ENCODE assay signal across 9 cellular contexts in the genomic region with DNA sequence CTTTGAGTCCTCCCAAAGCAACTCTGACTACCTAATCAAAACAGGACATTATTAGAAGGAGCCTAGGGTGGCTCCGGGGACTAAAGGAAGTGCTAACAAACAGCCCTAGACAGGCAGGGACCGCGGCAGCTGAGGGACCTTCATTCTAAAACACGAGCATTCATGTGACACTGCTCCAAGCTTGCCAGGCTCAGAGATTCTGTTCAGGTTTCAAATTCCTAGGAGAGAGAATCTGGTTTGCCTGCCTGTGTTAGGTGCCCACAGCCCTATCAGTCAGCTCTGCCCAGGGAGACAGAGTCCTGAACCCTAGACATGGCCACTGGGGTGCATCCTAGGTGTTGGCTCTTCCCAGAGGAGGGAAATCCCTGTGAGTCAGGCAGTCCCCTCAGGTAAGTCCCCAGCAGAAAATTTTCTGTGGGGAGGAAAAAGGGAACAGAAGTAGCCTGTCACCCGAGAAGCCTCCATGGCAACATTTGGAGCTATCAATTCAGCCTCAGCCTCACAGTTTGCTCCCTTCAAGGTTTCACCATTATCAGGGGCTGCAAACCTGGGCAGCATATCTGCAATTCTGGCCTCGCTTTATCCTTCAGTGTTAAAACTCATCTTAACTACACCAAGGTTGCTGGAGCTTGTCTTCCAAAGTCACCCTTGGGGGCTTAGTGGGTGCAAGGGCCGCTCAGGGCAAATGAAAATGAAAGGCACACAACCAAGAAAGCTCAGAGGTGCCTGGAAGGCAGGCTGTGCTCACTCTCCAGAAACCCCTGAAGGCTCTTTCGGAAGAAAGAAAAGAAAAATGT. TPM values are rescaled to one million over a fixed set of nuclear protein-coding genes. Genes with fewer than 3 reads are reported as not detected.
DNase-seq lines count a peak whose midpoint lies in the region; ATAC-seq, FAIRE-seq and TF ChIP-seq lines count a peak whose summit lies in the region.
"Had no signal": no experiment of that assay in that cellular context is flagged by ENCODE, and none has a peak within 500 bp of the region (broad histone marks: within the 10 kb centered on the region; RNA-seq: fewer than 3 reads in every experiment).

No MANE protein-coding gene starts in this region.

- H3K36me3 Mint-ChIP-seq in chondrocyte (ENCODE audit: low read depth), result no peaks in the 10 kb centered on the region
- peaks cover 6% of the 10 kb centered on the region for H3K36me3 Mint-ChIP-seq in stimulated activated effector memory CD8-positive, alpha-beta T cell treated with anti-CD3 and anti-CD28 coated beads, Interleukin-12 subunit alpha, Interleukin-12 subunit beta, amount 100 ng/mL, for 72 hours

- no peak overlapping the region for H3K9ac ChIP-seq in smooth muscle cell (ENCODE audit: low read depth)

- no peak overlapping the region for H3K4me3 ChIP-seq in smooth muscle cell

- peak; percentile 95 for FAIRE-seq in GM19239 (lab: Jason Lieb, UNC)

- no peaks in the 10 kb centered on the region for H3K9me3 ChIP-seq in smooth muscle cell (replicated peaks; ENCODE audit: low read depth)

- no peaks in the 10 kb centered on the region for H4K20me1 ChIP-seq in smooth muscle cell (ENCODE audit: low read depth)

- no peak overlapping the region for H3K27ac Mint-ChIP-seq in chondrocyte (ENCODE audit: unreplicated experiment)
- no peak overlapping the region for H3K27ac Mint-ChIP-seq in stimulated activated effector memory CD8-positive, alpha-beta T cell treated with anti-CD3 and anti-CD28 coated beads, Interleukin-12 subunit alpha, Interleukin-12 subunit beta, amount 100 ng/mL, for 72 hours

- ATAC-seq in HG03039 (IDR thresholded peaks at IDR 0.05; ENCODE audit: unreplicated experiment), result peak; percentile 45
- ATAC-seq in stimulated activated effector memory CD8-positive, alpha-beta T cell treated with anti-CD3 and anti-CD28 coated beads, Interleukin-12 subunit alpha, Interleukin-12 subunit beta, amount 100 ng/mL, for 72 hours, result peak; percentile 51

- no peaks in the 10 kb centered on the region for H3K79me2 ChIP-seq in smooth muscle cell (ENCODE audit: low read depth)

- no peak overlapping the region for H2AFZ ChIP-seq in smooth muscle cell (ENCODE audit: low read depth)

- no peak overlapping the region for H3K4me2 ChIP-seq in smooth muscle cell

- H3F3A ChIP-seq in smooth muscle cell (ENCODE audit: low read depth), result peaks cover 11% of the 10 kb centered on the region

- H3K4me1 ChIP-seq in smooth muscle cell (ENCODE audit: low read depth), result peaks cover 33% of the 10 kb centered on the region

- H3K9me3 Mint-ChIP-seq in chondrocyte (ENCODE audit: low read depth), result no peaks in the 10 kb centered on the region
- no peaks in the 10 kb centered on the region for H3K9me3 Mint-ChIP-seq in stimulated activated effector memory CD8-positive, alpha-beta T cell treated with anti-CD3 and anti-CD28 coated beads, Interleukin-12 subunit alpha, Interleukin-12 subunit beta, amount 100 ng/mL, for 72 hours

- 94% methylated on average over 8 of the region's 8 CpGs for WGBS in smooth muscle cell (ENCODE audit: low lambda C conversion rate)

- H3K27ac ChIP-seq in smooth muscle cell (ENCODE audit: low read depth), result no peak overlapping the region

- no peaks in the 10 kb centered on the region for H3K27me3 Mint-ChIP-seq in chondrocyte (ENCODE audit: low read depth)

- H3K36me3 ChIP-seq in smooth muscle cell (ENCODE audit: low read depth), result no peaks in the 10 kb centered on the region

- H3K4me3 Mint-ChIP-seq in chondrocyte (ENCODE audit: unreplicated experiment), result no peak overlapping the region
- H3K4me3 Mint-ChIP-seq in stimulated activated effector memory CD8-positive, alpha-beta T cell treated with anti-CD3 and anti-CD28 coated beads, Interleukin-12 subunit alpha, Interleukin-12 subunit beta, amount 100 ng/mL, for 72 hours, result no peak overlapping the region

- no peak for TF ChIP-seq CTCF in chondrocyte (IDR thresholded peaks at IDR 0.05)
- TF ChIP-seq CTCF in smooth muscle cell (IDR thresholded peaks at IDR 0.05; ENCODE audit: borderline replicate concordance, insufficient read depth, poor library complexity, severe bottlenecking), result no peak

- no peak for DNase-seq in GM19239 (ENCODE audit: insufficient read length, low spot score)
- peak; percentile 26 for DNase-seq in chondrocyte (ENCODE audit: low spot score)
- DNase-seq in stimulated activated effector memory CD8-positive, alpha-beta T cell treated with anti-CD3 and anti-CD28 coated beads, Interleukin-12 subunit alpha, Interleukin-12 subunit beta, amount 100 ng/mL, for 72 hours (ENCODE audit: low spot score in 2 of 2), result no peak
- DNase-seq in smooth muscle cell (lab: John Stamatoyannopoulos, UW; ENCODE audit: unreplicated experiment), result no peak
- DNase-seq in foreskin melanocyte, result no peak
- no peak for DNase-seq in DMS79 treated with DMSO at 0.1 percent for 48 hours (lab: John Stamatoyannopoulos, UW)
- no peak for DNase-seq in NCI-H226
- DNase-seq: stimulated activated CD4-positive, alpha-beta T cell treated with anti-CD3 and anti-CD28 coated beads, Interleukin-2, amount 100 ng/mL, for 24 hours had no signal

- no peaks in the 10 kb centered on the region for H3K27me3 ChIP-seq in smooth muscle cell (ENCODE audit: low read depth)

- H3K4me1 Mint-ChIP-seq in chondrocyte (ENCODE audit: low read depth), result peaks cover 30% of the 10 kb centered on the region
- peaks cover 19% of the 10 kb centered on the region for H3K4me1 Mint-ChIP-seq in stimulated activated effector memory CD8-positive, alpha-beta T cell treated with anti-CD3 and anti-CD28 coated beads, Interleukin-12 subunit alpha, Interleukin-12 subunit beta, amount 100 ng/mL, for 72 hours

RNA-seq across cellular contexts. Expression of a gene that starts 28.6 kb away (rescaled TPM):
- total RNA-seq in chondrocyte, result 220 to 240 TPM (median 221 TPM) in 3 replicates
- 90.7 and 109 TPM in 2 replicates for total RNA-seq in smooth muscle cell
- polyA plus RNA-seq in smooth muscle cell, result 145 and 150 TPM in 2 replicates
